In genomic region chr2:231718799-231719198, GRCh38 we compare ENCODE assay signal across 12 cellular contexts. TPM values are rescaled to one million over a fixed set of nuclear protein-coding genes. Genes with fewer than 3 reads are reported as not detected.
A peak's percentile ranks its signal among the peaks of the same experiment; 100 is the strongest.
DNase-seq lines count a peak whose midpoint lies in the region; ATAC-seq, FAIRE-seq and TF ChIP-seq lines count a peak whose summit lies in the region.
"Had no signal": no experiment of that assay in that cellular context is flagged by ENCODE, and none has a peak within 500 bp of the region (broad histone marks: within the 10 kb centered on the region; RNA-seq: fewer than 3 reads in every experiment).

No MANE protein-coding gene starts in this region.

- TF ChIP-seq POLR2A in HepG2 (IDR thresholded peaks at IDR 0.05; ENCODE audit: insufficient read depth in 1 of 2, low read depth in 2 of 2, low read length in 2 of 2) (no peak), sigmoid colon (IDR thresholded peaks at IDR 0.05) (no peak), Peyer's patch (IDR thresholded peaks at IDR 0.05) (no peak)

- ATAC-seq in HepG2 = no peak
- ATAC-seq in stimulated activated effector memory CD8-positive, alpha-beta T cell treated with anti-CD3 and anti-CD28 coated beads, Interleukin-12 subunit alpha, Interleukin-12 subunit beta, amount 100 ng/mL, for 72 hours = no peak

- H3K79me2 ChIP-seq in HepG2 (ENCODE audit: insufficient read depth, low read length) = no peaks in the 10 kb centered on the region

- peaks cover 25% of the 10 kb centered on the region for H3K4me1 Mint-ChIP-seq in chondrocyte (ENCODE audit: low read depth)
- peaks cover 37% of the 10 kb centered on the region for H3K4me1 Mint-ChIP-seq in stimulated activated effector memory CD8-positive, alpha-beta T cell treated with anti-CD3 and anti-CD28 coated beads, Interleukin-12 subunit alpha, Interleukin-12 subunit beta, amount 100 ng/mL, for 72 hours
- H3K4me1 Mint-ChIP-seq in activated CD4-positive, alpha-beta memory T cell treated with anti-CD3 and anti-CD28 coated beads for 36 hours (ENCODE audit: low read depth) = peaks cover 2% of the 10 kb centered on the region

- in situ Hi-C loops in HepG2 (cut with HindIII; ENCODE audit: extremely low pct_ligation_motif_present, low pct_unique_long_range_greater_than_20kb) = no loop called here

- POLR2A ChIA-PET in HepG2 (lab: Yijun Ruan, JAX) = interaction anchor here (5.7 kb wide), 1 partner anchor 46 kb away, joined by 26 read pairs; no protein-coding TSS in a partner anchor
- POLR2A ChIA-PET in activated CD4-positive, alpha-beta memory T cell treated with anti-CD3 and anti-CD28 coated beads for 36 hours (lab: Charles Lee) = no interaction called here

- no peak for TF ChIP-seq RAD21 in HepG2 (CRISPR knock-in tag; IDR thresholded peaks at IDR 0.05)

- H3K4me2 ChIP-seq in BLaER1 = peak overlapping the region; percentile 95
- no peak overlapping the region for H3K4me2 ChIP-seq in HepG2 (ENCODE audit: low read depth, low read length)

- H3K9ac ChIP-seq in BLaER1 (peak overlapping the region; percentile 81), HepG2 (ENCODE audit: insufficient read depth, low read depth, low read length) (no peak overlapping the region)
- H3K9ac ChIP-seq: GM23248 had no signal

- no peak for TF ChIP-seq CTCF in chondrocyte (IDR thresholded peaks at IDR 0.05)
- no peak for TF ChIP-seq CTCF in HepG2 (CRISPR knock-in tag; IDR thresholded peaks at IDR 0.05)
- TF ChIP-seq CTCF in sigmoid colon (IDR thresholded peaks at IDR 0.05) = no peak
- no peak for TF ChIP-seq CTCF in Peyer's patch (IDR thresholded peaks at IDR 0.05)

- H3K27me3 ChIP-seq in BLaER1 = no peaks in the 10 kb centered on the region
- 0 out of 5 replicates have a peak, but pooled peaks cover 0 to 10% of the 10 kb centered on the region in 2 experiments for H3K27me3 ChIP-seq in HepG2 (ENCODE audit: control insufficient read depth in 1 of 2, insufficient read depth in 2 of 2, low read length in 2 of 2)
- no peaks in the 10 kb centered on the region for H3K27me3 ChIP-seq in sigmoid colon
- no peaks in the 10 kb centered on the region for H3K27me3 ChIP-seq in Peyer's patch

- no peak overlapping the region for H3K4me3 ChIP-seq in BLaER1
- H3K4me3 ChIP-seq in HepG2 (replicated peaks in 1 of 3; ENCODE audit: insufficient read depth in 1 of 3, low read depth in 2 of 3, low read length in 3 of 3) = no peak overlapping the region
- H3K4me3 ChIP-seq in sigmoid colon = no peak overlapping the region
- no peak overlapping the region for H3K4me3 ChIP-seq in Peyer's patch
- H3K4me3 ChIP-seq: GM23248 had no signal

- H3K4me1 ChIP-seq in BLaER1 (peaks cover 96% of the 10 kb centered on the region), HepG2 (ENCODE audit: insufficient read depth, low read length) (peaks cover 57% of the 10 kb centered on the region), sigmoid colon (peaks cover 0 to 16% (median 11%) of the 10 kb centered on the region in 4 donors), Peyer's patch (peaks cover 0 to 5% (median under 1%) of the 10 kb centered on the region in 4 donors)

- H3K36me3 Mint-ChIP-seq in chondrocyte (ENCODE audit: low read depth) = no peaks in the 10 kb centered on the region
- peaks cover 21% of the 10 kb centered on the region for H3K36me3 Mint-ChIP-seq in stimulated activated effector memory CD8-positive, alpha-beta T cell treated with anti-CD3 and anti-CD28 coated beads, Interleukin-12 subunit alpha, Interleukin-12 subunit beta, amount 100 ng/mL, for 72 hours
- H3K36me3 Mint-ChIP-seq in activated CD4-positive, alpha-beta memory T cell treated with anti-CD3 and anti-CD28 coated beads for 36 hours = peaks cover 2% of the 10 kb centered on the region

- WGBS in HepG2 (ENCODE audit: low lambda C conversion rate) = 41% methylated on average over 6 of the region's 6 CpGs
- 83 to 87% methylated on average over 6 of the region's 6 CpGs for WGBS in sigmoid colon, 2 donors

- no peak for FAIRE-seq in HepG2 (lab: Jason Lieb, UNC)

- no peaks in the 10 kb centered on the region for H3K27me3 Mint-ChIP-seq in chondrocyte (ENCODE audit: low read depth)
- H3K27me3 Mint-ChIP-seq in activated CD4-positive, alpha-beta memory T cell treated with anti-CD3 and anti-CD28 coated beads for 36 hours = no peaks in the 10 kb centered on the region

- no peak overlapping the region for H2AFZ ChIP-seq in HepG2 (ENCODE audit: low read length)
- H2AFZ ChIP-seq: GM23248 had no signal

- no TSS peak for BruUV-seq in HepG2 (replicated peaks; lab: Mats Ljungman, UMichigan)

- DNase-seq in chondrocyte (ENCODE audit: low spot score) = peak; percentile 61
- DNase-seq in HepG2 (ENCODE audit: low spot score) = no peak
- DNase-seq in sigmoid colon = peak; percentile 30
- DNase-seq in stimulated activated effector memory CD8-positive, alpha-beta T cell treated with anti-CD3 and anti-CD28 coated beads, Interleukin-12 subunit alpha, Interleukin-12 subunit beta, amount 100 ng/mL, for 72 hours (ENCODE audit: low spot score in 2 of 2) = no peak
- DNase-seq in activated CD4-positive, alpha-beta memory T cell treated with anti-CD3 and anti-CD28 coated beads for 36 hours = no peak
- no peak for DNase-seq in Peyer's patch
- DNase-seq: ACHN, DMS53, GM23248, H9 had no signal

- CTCF ChIA-PET in HepG2 (lab: Yijun Ruan, JAX; ENCODE audit: low intra/inter-chr PET ratio, low total read pairs) = interaction anchor here (1.0 kb wide), 1 partner anchor 41 kb away, joined by 3 read pairs; no protein-coding TSS in a partner anchor
- CTCF ChIA-PET in activated CD4-positive, alpha-beta memory T cell treated with anti-CD3 and anti-CD28 coated beads for 36 hours (lab: Charles Lee) = interaction anchor here (12.1 kb wide), 1 partner anchor 37 kb away, joined by 578 read pairs; no protein-coding TSS in a partner anchor

- H3K9me3 ChIP-seq in BLaER1 = no peaks in the 10 kb centered on the region
- H3K9me3 ChIP-seq in HepG2 (ENCODE audit: low read length) = no peaks in the 10 kb centered on the region
- H3K9me3 ChIP-seq in sigmoid colon = no peaks in the 10 kb centered on the region
- no peaks in the 10 kb centered on the region for H3K9me3 ChIP-seq in Peyer's patch

- peaks cover 27% of the 10 kb centered on the region for H4K20me1 ChIP-seq in BLaER1
- peaks cover 11% of the 10 kb centered on the region for H4K20me1 ChIP-seq in HepG2 (ENCODE audit: insufficient read depth, low read length)

- H3K27ac ChIP-seq in BLaER1 (peak overlapping the region; percentile 95), HepG2 (ENCODE audit: extremely low read length, insufficient read depth, low read length) (no peak overlapping the region), sigmoid colon (no peak overlapping the region), Peyer's patch (no peak overlapping the region)
- H3K27ac ChIP-seq: GM23248 had no signal

- no peak overlapping the region for H3K27ac Mint-ChIP-seq in chondrocyte (ENCODE audit: unreplicated experiment)
- H3K27ac Mint-ChIP-seq in stimulated activated effector memory CD8-positive, alpha-beta T cell treated with anti-CD3 and anti-CD28 coated beads, Interleukin-12 subunit alpha, Interleukin-12 subunit beta, amount 100 ng/mL, for 72 hours = no peak overlapping the region
- H3K27ac Mint-ChIP-seq in activated CD4-positive, alpha-beta memory T cell treated with anti-CD3 and anti-CD28 coated beads for 36 hours = no peak overlapping the region

- H3K36me3 ChIP-seq in BLaER1 = peaks cover 19% of the 10 kb centered on the region
- peaks cover 0 to 3% of the 10 kb centered on the region in 2 experiments; a peak in 1 of 5 replicates for H3K36me3 ChIP-seq in HepG2 (replicated peaks in 1 of 2; ENCODE audit: control insufficient read depth in 1 of 2, insufficient read depth in 2 of 2, low read length in 2 of 2)
- no peaks in the 10 kb centered on the region for H3K36me3 ChIP-seq in sigmoid colon
- H3K36me3 ChIP-seq in Peyer's patch = no peaks in the 10 kb centered on the region

- no peak overlapping the region for H3K4me3 Mint-ChIP-seq in chondrocyte (ENCODE audit: unreplicated experiment)
- no peak overlapping the region for H3K4me3 Mint-ChIP-seq in stimulated activated effector memory CD8-positive, alpha-beta T cell treated with anti-CD3 and anti-CD28 coated beads, Interleukin-12 subunit alpha, Interleukin-12 subunit beta, amount 100 ng/mL, for 72 hours
- no peak overlapping the region for H3K4me3 Mint-ChIP-seq in activated CD4-positive, alpha-beta memory T cell treated with anti-CD3 and anti-CD28 coated beads for 36 hours
- H3K4me3 Mint-ChIP-seq: CD14-positive monocyte, H9 had no signal

- TF ChIP-seq EP300 in HepG2 (IDR thresholded peaks at IDR 0.05; ENCODE audit: low read depth in 2 of 2, low read length in 2 of 2) (no peak), HepG2 (CRISPR knock-in tag; IDR thresholded peaks at IDR 0.05; ENCODE audit: borderline replicate concordance) (no peak), sigmoid colon (IDR thresholded peaks at IDR 0.05) (no peak)

- intact Hi-C loops in HepG2 (cut with micrococcal nuclease; ENCODE audit: unreplicated experiment) (no loop called here), sigmoid colon (cut with DNase I) (loop anchor here (10.0 kb wide), 1 partner anchor 254 kb away; the partner anchor contains the start of gene NCL)
- intact Hi-C loops in activated CD4-positive, alpha-beta memory T cell treated with anti-CD3 and anti-CD28 coated beads for 36 hours (cut with micrococcal nuclease) = no loop called here

- H3K9me3 Mint-ChIP-seq in chondrocyte (ENCODE audit: low read depth) = no peaks in the 10 kb centered on the region
- H3K9me3 Mint-ChIP-seq in stimulated activated effector memory CD8-positive, alpha-beta T cell treated with anti-CD3 and anti-CD28 coated beads, Interleukin-12 subunit alpha, Interleukin-12 subunit beta, amount 100 ng/mL, for 72 hours = no peaks in the 10 kb centered on the region
- H3K9me3 Mint-ChIP-seq in activated CD4-positive, alpha-beta memory T cell treated with anti-CD3 and anti-CD28 coated beads for 36 hours = peaks cover 2% of the 10 kb centered on the region
- H3K9me3 Mint-ChIP-seq: H9 had no signal

RNA-seq across cellular contexts. Expression of gene PTMA, which starts 10.5 kb away (rescaled TPM):
- total RNA-seq in chondrocyte (391 to 435 TPM (median 409 TPM) in 3 replicates), HepG2 (2016; rRNA removed; fragmentation: Illumina TruSeq; extraction: Trizol) (1,086 and 1,212 TPM in 2 replicates), sigmoid colon (1,000 to 10,000 TPM in 2 of 4 donors, 100 to 1,000 TPM in 2; 807 to 1,142 (median 1,007) TPM), Peyer's patch (1,000 to 10,000 TPM in 1 of 4 donors, 100 to 1,000 TPM in 3; 316 to 1,049 (median 353) TPM)
- 383 and 429 TPM in 2 replicates for total RNA-seq in HepG2 (2016; cell fraction: cytosol; rRNA removed; fragmentation: Illumina TruSeq; extraction: Trizol; ENCODE audit: low read depth)
- total RNA-seq in HepG2 (2016; cell fraction: insoluble cytoplasmic fraction; rRNA removed; fragmentation: Illumina TruSeq; extraction: Trizol) = 1,123 and 1,183 TPM in 2 replicates
- 561 and 605 TPM in 2 replicates for total RNA-seq in HepG2 (2016; cell fraction: membrane; rRNA removed; fragmentation: Illumina TruSeq; extraction: Trizol)
- total RNA-seq in HepG2 (2016; cell fraction: nucleus; rRNA removed; fragmentation: Illumina TruSeq; extraction: Trizol) = 429 and 440 TPM in 2 replicates
- polyA plus RNA-seq in HepG2 (2011; rRNA removed) (174 and 190 TPM in 2 replicates), sigmoid colon (1,000 to 10,000 TPM; 1,787 to 2,683 (median 1,800) TPM)
- polyA plus RNA-seq in HepG2 (2011; cell fraction: cytosol; rRNA removed) = 192 and 196 TPM in 2 replicates
- polyA plus RNA-seq in HepG2 (2011; cell fraction: nucleus; rRNA removed) = 112 and 149 TPM in 2 replicates
- polyA plus RNA-seq in HepG2 (2012) = 399 and 565 TPM in 2 replicates
- 460 and 492 TPM in 2 replicates for polyA plus RNA-seq in HepG2 (2016; cell fraction: cytosol; fragmentation: Illumina TruSeq; extraction: Trizol; ENCODE audit: low read depth)
- polyA plus RNA-seq in HepG2 (2016; cell fraction: insoluble cytoplasmic fraction; fragmentation: Illumina TruSeq; extraction: Trizol; ENCODE audit: low read depth) = 2,053 and 2,108 TPM in 2 replicates
- polyA plus RNA-seq in HepG2 (2016; cell fraction: membrane; fragmentation: Illumina TruSeq; extraction: Trizol; ENCODE audit: low read depth) = 673 and 705 TPM in 2 replicates
- 1,089 and 1,130 TPM in 2 replicates for polyA plus RNA-seq in HepG2 (2016; cell fraction: nucleus; fragmentation: Illumina TruSeq; extraction: Trizol; ENCODE audit: insufficient read depth, low read depth)
- polyA minus RNA-seq in HepG2 (2011; rRNA and poly(A)+ RNA removed; ENCODE audit: low replicate concordance) = 146 and 188 TPM in 2 replicates
- 210 and 216 TPM in 2 replicates for polyA minus RNA-seq in HepG2 (2011; cell fraction: cytosol; rRNA and poly(A)+ RNA removed)
- 83.7 and 96.4 TPM in 2 replicates for polyA minus RNA-seq in HepG2 (2011; cell fraction: nucleus; rRNA and poly(A)+ RNA removed)
- 1,000 to 10,000 TPM; 1,763 to 1,778 TPM for total RNA-seq in activated CD4-positive, alpha-beta memory T cell treated with anti-CD3 and anti-CD28 coated beads for 36 hours

Comparison
In these comparisons a context has a peak if more than half of its experiments do, and no peak if none do; other contexts are left out.
1. DNase-seq: peak in chondrocyte (single experiment) and sigmoid colon (single experiment); none in HepG2 (single experiment), stimulated activated effector memory CD8-positive, alpha-beta T cell treated with anti-CD3 and anti-CD28 coated beads, Interleukin-12 subunit alpha, Interleukin-12 subunit beta, amount 100 ng/mL, for 72 hours (0 of 2), activated CD4-positive, alpha-beta memory T cell treated with anti-CD3 and anti-CD28 coated beads for 36 hours (single experiment) and Peyer's patch (0 of 3).